8 cellular contexts compared by ENCODE assay signal in the genomic region with DNA sequence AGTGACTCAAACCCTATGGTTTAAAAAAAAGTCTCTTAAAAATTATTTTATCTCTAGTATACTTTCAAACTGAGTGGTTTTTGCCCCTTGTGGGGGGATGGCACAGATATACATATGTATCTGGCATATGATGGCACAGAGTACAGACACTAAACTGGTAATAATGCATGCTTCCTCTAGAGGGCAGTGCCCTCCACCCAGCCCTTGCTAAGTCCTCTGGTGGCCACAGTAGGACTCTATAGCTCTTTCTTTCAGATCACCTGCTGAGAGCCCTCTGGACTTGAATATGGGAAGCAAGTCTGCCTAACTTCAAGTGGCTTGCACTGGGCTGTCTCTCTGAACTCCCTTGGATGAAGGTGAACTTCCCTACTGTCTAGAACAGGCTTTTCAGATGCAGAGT.
DNase-seq lines count a peak whose midpoint lies in the region; ATAC-seq, FAIRE-seq and TF ChIP-seq lines count a peak whose summit lies in the region.

No MANE protein-coding gene starts in this region.

- no peak overlapping the region for H3K27ac ChIP-seq in heart left ventricle
- no peak overlapping the region for H3K27ac ChIP-seq in GM12878 (ENCODE audit: control insufficient read depth, insufficient read depth)
- no peak overlapping the region for H3K27ac ChIP-seq in neural progenitor cell
- no peak overlapping the region for H3K27ac ChIP-seq in ascending aorta

- H3K36me3 ChIP-seq in heart left ventricle = no peaks in the 10 kb centered on the region
- H3K36me3 ChIP-seq in GM12878 (ENCODE audit: control insufficient read depth in 2 of 2, insufficient read depth in 2 of 2, low read length in 1 of 2) = no peaks in the 10 kb centered on the region
- no peaks in the 10 kb centered on the region for H3K36me3 ChIP-seq in neural progenitor cell
- no peaks in the 10 kb centered on the region for H3K36me3 ChIP-seq in ascending aorta

- intact Hi-C loops in heart left ventricle (cut with DNase I) = no loop called here
- intact Hi-C loops in Right ventricle myocardium inferior (cut with DNase I) = no loop called here
- intact Hi-C loops in GM12878 (cut with micrococcal nuclease; ENCODE audit: unreplicated experiment) = no loop called here
- intact Hi-C loops in ascending aorta (cut with DNase I) = no loop called here

- no peak overlapping the region for H2AFZ ChIP-seq in GM12878 (ENCODE audit: control insufficient read depth, low read depth, low read length)
- no peak overlapping the region for H2AFZ ChIP-seq in neural progenitor cell (replicated peaks)

- H3K27me3 ChIP-seq in heart left ventricle = peaks cover 0 to 26% (median 0%) of the 10 kb centered on the region in 9 donors
- H3K27me3 ChIP-seq in GM12878 (replicated peaks in 1 of 2; ENCODE audit: control insufficient read depth in 2 of 2, insufficient read depth in 2 of 2, low read length in 1 of 2) = no peaks in the 10 kb centered on the region
- no peaks in the 10 kb centered on the region for H3K27me3 ChIP-seq in neural progenitor cell
- no peaks in the 10 kb centered on the region for H3K27me3 ChIP-seq in ascending aorta

- POLR2A ChIA-PET in GM12878 (lab: Charles Lee) = interaction anchor here (0.8 kb wide), 1 partner anchor 24 kb away, joined by 3 read pairs; no protein-coding TSS in a partner anchor

- ATAC-seq in heart left ventricle (peak in 1 of 4 donors; percentile 61), Right ventricle myocardium inferior (no peak), HG02610 (IDR thresholded peaks at IDR 0.05; ENCODE audit: unreplicated experiment) (peak; percentile 55), GM12878 (peak; percentile 99)

- H3K79me2 ChIP-seq in GM12878 (ENCODE audit: control insufficient read depth, insufficient read depth, low read length) (no peaks in the 10 kb centered on the region), neural progenitor cell (ENCODE audit: low read depth) (no peaks in the 10 kb centered on the region)

- peak; percentile 73 for TF ChIP-seq RAD21 in GM12878 (IDR thresholded peaks at IDR 0.05; ENCODE audit: insufficient read depth, low read depth, low read length)

- DNase-seq in heart left ventricle (no peak), Right ventricle myocardium inferior (ENCODE audit: missing footprints) (no peak), NCI-H748 (lab: John Stamatoyannopoulos, UW; ENCODE audit: unreplicated experiment) (peak; percentile 59), GM12878 (ENCODE audit: low read depth, low spot score) (no peak), neural progenitor cell (ENCODE audit: low spot score) (peak; percentile 50), ascending aorta (ENCODE audit: low spot score in 2 of 2) (no peak)
- no peak for DNase-seq in stimulated activated naive CD4-positive, alpha-beta T cell (lab: John Stamatoyannopoulos, UW)

- TF ChIP-seq EP300 in GM12878 (IDR thresholded peaks at IDR 0.05; ENCODE audit: borderline replicate concordance in 1 of 2, control insufficient read depth in 1 of 2, low read depth in 2 of 2, low read length in 2 of 2) = no peak

- H3K4me1 Mint-ChIP-seq in neural progenitor cell = no peaks in the 10 kb centered on the region

- H4K20me1 ChIP-seq in GM12878 (ENCODE audit: control insufficient read depth, insufficient read depth) (no peaks in the 10 kb centered on the region), neural progenitor cell (ENCODE audit: low read depth) (no peaks in the 10 kb centered on the region)

- no peaks in the 10 kb centered on the region for H3K9me3 ChIP-seq in heart left ventricle
- no peaks in the 10 kb centered on the region for H3K9me3 ChIP-seq in GM12878 (replicated peaks; ENCODE audit: control insufficient read depth, insufficient read depth, low read length)
- H3K9me3 ChIP-seq in neural progenitor cell (ENCODE audit: low read depth) = no peaks in the 10 kb centered on the region
- no peaks in the 10 kb centered on the region for H3K9me3 ChIP-seq in ascending aorta

- RAD21 ChIA-PET in GM12878 (lab: Charles Lee; ENCODE audit: unreplicated experiment) = interaction anchor here (0.6 to 2.1 kb wide), 4 partner anchors 24 to 139 kb away, joined by 4 to 14 read pairs (median 6); no protein-coding TSS in a partner anchor

- in situ Hi-C loops in GM12878 (cut with MboI) = no loop called here

- H3K9ac ChIP-seq in GM12878 (ENCODE audit: control insufficient read depth, insufficient read depth, low read length) (no peak overlapping the region), neural progenitor cell (no peak overlapping the region)

- no peak overlapping the region for H3K4me3 Mint-ChIP-seq in neural progenitor cell

- H3K36me3 Mint-ChIP-seq in neural progenitor cell = no peaks in the 10 kb centered on the region

- H3K4me2 ChIP-seq in GM12878 (ENCODE audit: control insufficient read depth, insufficient read depth) (no peak overlapping the region), neural progenitor cell (no peak overlapping the region)

- H3K27ac Mint-ChIP-seq in neural progenitor cell = no peak overlapping the region

- no TSS peak for BruUV-seq in GM12878 (replicated peaks; lab: Mats Ljungman, UMichigan)

- H3K4me3 ChIP-seq in heart left ventricle = no peak overlapping the region
- H3K4me3 ChIP-seq in GM12878 = no peak overlapping the region
- no peak overlapping the region for H3K4me3 ChIP-seq in neural progenitor cell
- H3K4me3 ChIP-seq in ascending aorta = no peak overlapping the region

- TF ChIP-seq POLR2A in heart left ventricle (IDR thresholded peaks at IDR 0.05) (no peak), GM12878 (IDR thresholded peaks at IDR 0.05; ENCODE audit: low read depth, low read length) (no peak)

- peaks cover under 1% of the 10 kb centered on the region for H3K27me3 Mint-ChIP-seq in neural progenitor cell (ENCODE audit: insufficient read depth, low read depth)

- CTCF ChIA-PET in GM12878 (lab: Yijun Ruan, JAX) = interaction anchor here (1.0 to 3.8 kb wide), 13 partner anchors 8 to 359 kb away, joined by 3 to 22 read pairs (median 6); no protein-coding TSS in a partner anchor

- peaks cover 0 to 4% (median 0%) of the 10 kb centered on the region in 12 donors for H3K4me1 ChIP-seq in heart left ventricle
- no peaks in the 10 kb centered on the region for H3K4me1 ChIP-seq in GM12878 (ENCODE audit: control insufficient read depth, insufficient read depth, low read length)
- H3K4me1 ChIP-seq in neural progenitor cell = no peaks in the 10 kb centered on the region
- H3K4me1 ChIP-seq in ascending aorta = no peaks in the 10 kb centered on the region

- SMC1A ChIA-PET in GM12878 (lab: Charles Lee; ENCODE audit: uncharacterized antibody, unreplicated experiment) = interaction anchor here (1.0 to 3.6 kb wide), 10 partner anchors 13 to 524 kb away, joined by 3 to 18 read pairs (median 5); no protein-coding TSS in a partner anchor

- H3K9me3 Mint-ChIP-seq in neural progenitor cell = no peaks in the 10 kb centered on the region

- TF ChIP-seq CTCF in heart left ventricle (IDR thresholded peaks at IDR 0.05) = peak in 11 of 12 donors; percentile 17 to 53 (median 35)
- peak; percentile 59 to 78 (median 69) for TF ChIP-seq CTCF in GM12878 (IDR thresholded peaks at IDR 0.05 in 2 of 3, conservative IDR thresholded peaks at IDR 0.05 in 1 of 3; ENCODE audit: control insufficient read depth in 2 of 3, extremely low read depth in 1 of 3, insufficient read depth in 1 of 3, low read depth in 3 of 3, low read length in 3 of 3)
- peak; percentile 59 for TF ChIP-seq CTCF in neural progenitor cell (IDR thresholded peaks at IDR 0.05)
- peak in 1 of 3 experiments; percentile 18 for TF ChIP-seq CTCF in ascending aorta (IDR thresholded peaks at IDR 0.05)

- H3F3A ChIP-seq in neural progenitor cell (ENCODE audit: low read depth) = no peaks in the 10 kb centered on the region

- peak; percentile 66 for FAIRE-seq in GM12878 (lab: Jason Lieb, UNC)

TF ChIP-seq in GM12878, 131 proteins besides CTCF, POLR2A, EP300 and RAD21:
- TF ChIP-seq CEBPB (IDR thresholded peaks at IDR 0.05; ENCODE audit: borderline replicate concordance in 1 of 2, low read depth in 2 of 2, low read length in 2 of 2) = no peak
- peak; percentile 24; the same call in 1 of the 2 replicates for TF ChIP-seq SMC3 (IDR thresholded peaks at IDR 0.05; ENCODE audit: borderline replicate concordance, low read length)
- TF ChIP-seq CREB1 (IDR thresholded peaks at IDR 0.05; ENCODE audit: low read depth) = no peak
TF ChIP-seq in GM12878: peak in this region for 1.

Comparison
In these comparisons a context has a peak if more than half of its experiments do, and no peak if none do; other contexts are left out.
1. DNase-seq: peak in NCI-H748 (single experiment) and neural progenitor cell (single experiment); none in heart left ventricle (0 of 5), Right ventricle myocardium inferior (single experiment), GM12878 (single experiment), ascending aorta (0 of 2) and stimulated activated naive CD4-positive, alpha-beta T cell (0 of 6).